Comparison of ENCODE assay signal across 12 cellular contexts in genomic region chr9:89677696-89678393, GRCh38.
DNase-seq lines count a peak whose midpoint lies in the region; ATAC-seq and TF ChIP-seq lines count a peak whose summit lies in the region.
"Had no signal": no experiment of that assay in that cellular context is flagged by ENCODE, and none has a peak within 500 bp of the region (broad histone marks: within the 10 kb centered on the region; RNA-seq: fewer than 3 reads in every experiment).

No MANE protein-coding gene starts in this region.

- H3K9me3 Mint-ChIP-seq in type B pancreatic cell, result no peaks in the 10 kb centered on the region
- H3K9me3 Mint-ChIP-seq: activated T-cell treated with anti-CD3 and anti-CD28 coated beads, Interleukin-2, amount 50 U/mL, for 24 hours had no signal

- no peaks in the 10 kb centered on the region for H3K36me3 Mint-ChIP-seq in type B pancreatic cell

- H3K27me3 Mint-ChIP-seq in type B pancreatic cell, result peaks cover 5% of the 10 kb centered on the region
- H3K27me3 Mint-ChIP-seq: activated T-cell treated with anti-CD3 and anti-CD28 coated beads, Interleukin-2, amount 50 U/mL, for 24 hours had no signal

- peak overlapping the region; percentile 37 for H3K27ac Mint-ChIP-seq in type B pancreatic cell
- H3K27ac Mint-ChIP-seq: activated T-cell treated with anti-CD3 and anti-CD28 coated beads, Interleukin-2, amount 50 U/mL, for 24 hours had no signal

- no peak for TF ChIP-seq CTCF in type B pancreatic cell (conservative IDR thresholded peaks at IDR 0.05)

- ATAC-seq in GM19455 (IDR thresholded peaks at IDR 0.05; ENCODE audit: unreplicated experiment), result no peak
- ATAC-seq in HG02678 (IDR thresholded peaks at IDR 0.05; ENCODE audit: unreplicated experiment), result no peak
- ATAC-seq: A549 had no signal

- H3K4me1 Mint-ChIP-seq in type B pancreatic cell (ENCODE audit: unreplicated experiment), result peaks cover 47% of the 10 kb centered on the region

- peak overlapping the region; percentile 32 for H3K4me3 Mint-ChIP-seq in type B pancreatic cell
- H3K4me3 Mint-ChIP-seq: activated T-cell treated with anti-CD3 and anti-CD28 coated beads, Interleukin-2, amount 50 U/mL, for 24 hours had no signal

- DNase-seq in NCI-H524 (lab: John Stamatoyannopoulos, UW) (peak; percentile 78 to 85), NCI-H524 treated with DMSO at 0.1 percent for 48 hours (lab: John Stamatoyannopoulos, UW) (no peak), NCI-H446 (lab: John Stamatoyannopoulos, UW) (peak; percentile 19 to 29), iPS DF 19.7 (ENCODE audit: low read depth, low spot score) (peak; percentile 94), type B pancreatic cell (ENCODE audit: extremely low spot score, unreplicated experiment) (no peak), AML-193 (lab: John Stamatoyannopoulos, UW) (no peak)
- DNase-seq: activated T-cell treated with anti-CD3 and anti-CD28 coated beads, Interleukin-2, amount 50 U/mL, for 24 hours; midbrain; stimulated activated CD8-positive, alpha-beta memory T cell treated with anti-CD3 and anti-CD28 coated beads, Interleukin-4, amount 100 ng/mL, for 48 hours had no signal

Comparison
In these comparisons a context has a peak if more than half of its experiments do, and no peak if none do; other contexts are left out.
1. DNase-seq: peak in NCI-H524 (2 of 2), NCI-H446 (2 of 2) and iPS DF 19.7 (single experiment); none in NCI-H524 treated with DMSO at 0.1 percent for 48 hours (single experiment), type B pancreatic cell (single experiment) and AML-193 (0 of 2).